In genomic region chr17:73882590-73882989, GRCh38 we compare ENCODE assay signal across 31 cellular contexts.
"Had no signal": no experiment of that assay in that cellular context is flagged by ENCODE, and none has a peak within 500 bp of the region (broad histone marks: within the 10 kb centered on the region; RNA-seq: fewer than 3 reads in every experiment).

No MANE protein-coding gene starts in this region.

- H3K4me1 Mint-ChIP-seq: naive B cell; nephron progenitor cell; stimulated activated memory B cell treated with anti-CD40 and anti-IgM and Interleukin-4, amounts not matched to agents 10 μg/mL and 1 μg/mL and 100 μg/mL, for 72 hours had no signal

- H3K27ac ChIP-seq: ovary, parathyroid adenoma, psoas muscle, skin epidermis, spleen, suprapubic skin, testis, tibial artery, transverse colon, upper lobe of right lung, uterus had no signal

- H3K27ac Mint-ChIP-seq: natural killer cell treated with Interleukin-12 subunit alpha and Interleukin-12 subunit beta and Interleukin-15 and Interleukin-18, amount 100 ng/mL, for 72 hours; nephron progenitor cell; progenitor cell of endocrine pancreas; stimulated activated memory B cell treated with anti-CD40 and anti-IgM and Interleukin-4, amounts not matched to agents 10 μg/mL and 1 μg/mL and 100 μg/mL, for 72 hours; stimulated activated naive CD8-positive, alpha-beta T cell treated with anti-CD3 and anti-CD28 coated beads, Interleukin-15, Interleukin-2, amounts not matched to agents 100 ng/mL and 50 ng/mL, for 24 hours; type B pancreatic cell had no signal

- H3K9ac ChIP-seq: parathyroid adenoma had no signal

- H3K9me3 Mint-ChIP-seq: naive B cell; naive thymus-derived CD8-positive, alpha-beta T cell; natural killer cell treated with Interleukin-12 subunit alpha and Interleukin-12 subunit beta and Interleukin-15 and Interleukin-18, amount 100 ng/mL, for 72 hours; nephron progenitor cell; neural crest cell; stimulated activated memory B cell treated with anti-CD40 and anti-IgM and Interleukin-4, amounts not matched to agents 10 μg/mL and 1 μg/mL and 100 μg/mL, for 72 hours; stimulated activated naive CD8-positive, alpha-beta T cell treated with anti-CD3 and anti-CD28 coated beads, Interleukin-15, Interleukin-2, amounts not matched to agents 100 ng/mL and 50 ng/mL, for 24 hours; type B pancreatic cell had no signal

- H3K79me2 ChIP-seq: parathyroid adenoma had no signal

- H3K4me2 ChIP-seq: smooth muscle cell had no signal

- H3K27me3 ChIP-seq: ovary, testis, uterus had no signal

- H2AFZ ChIP-seq: parathyroid adenoma had no signal

- H3K36me3 Mint-ChIP-seq: naive B cell; naive thymus-derived CD8-positive, alpha-beta T cell; natural killer cell treated with Interleukin-12 subunit alpha and Interleukin-12 subunit beta and Interleukin-15 and Interleukin-18, amount 100 ng/mL, for 72 hours; stimulated activated memory B cell treated with anti-CD40 and anti-IgM and Interleukin-4, amounts not matched to agents 10 μg/mL and 1 μg/mL and 100 μg/mL, for 72 hours; type B pancreatic cell had no signal

- H3K4me1 ChIP-seq: parathyroid adenoma, psoas muscle, spleen, suprapubic skin, testis, tibial artery, transverse colon, upper lobe of right lung, uterus had no signal

- H3K9me3 ChIP-seq: ovary, psoas muscle, spleen, suprapubic skin, testis, tibial artery, transverse colon, upper lobe of right lung, uterus had no signal

- DNase-seq: naive B cell; naive thymus-derived CD8-positive, alpha-beta T cell; nephron progenitor cell; occipital lobe; ovary; psoas muscle; right cardiac atrium; spleen; stimulated activated CD4-positive, alpha-beta T cell treated with anti-CD3 and anti-CD28 coated beads, Interleukin-12 subunit alpha, Interleukin-12 subunit beta, amount 100 ng/mL, for 4 hours; stimulated activated CD4-positive, alpha-beta T cell treated with anti-CD3 and anti-CD28 coated beads, Interleukin-1b, Interleukin-23, amount 100 ng/mL, for 48 hours; stimulated activated CD4-positive, alpha-beta T cell treated with anti-CD3 and anti-CD28 coated beads, Interleukin-4, amount 100 ng/mL, for 1 hour; stimulated activated CD4-positive, alpha-beta T cell treated with anti-CD3 and anti-CD28 coated beads, Interleukin-4, amount 100 ng/mL, for 4 hours; stimulated activated CD8-positive, alpha-beta memory T cell treated with anti-CD3 and anti-CD28 coated beads, Interleukin-4, amount 100 ng/mL, for 48 hours; stimulated activated naive CD4-positive, alpha-beta T cell; substantia nigra; testis; tibial artery; transverse colon; upper lobe of right lung; uterus had no signal

- H3K4me3 Mint-ChIP-seq: naive B cell; naive thymus-derived CD8-positive, alpha-beta T cell; natural killer cell treated with Interleukin-12 subunit alpha and Interleukin-12 subunit beta and Interleukin-15 and Interleukin-18, amount 100 ng/mL, for 72 hours; nephron progenitor cell; neural crest cell; stimulated activated memory B cell treated with anti-CD40 and anti-IgM and Interleukin-4, amounts not matched to agents 10 μg/mL and 1 μg/mL and 100 μg/mL, for 72 hours; stimulated activated naive CD8-positive, alpha-beta T cell treated with anti-CD3 and anti-CD28 coated beads, Interleukin-15, Interleukin-2, amounts not matched to agents 100 ng/mL and 50 ng/mL, for 24 hours; type B pancreatic cell had no signal

- H3K27me3 Mint-ChIP-seq: stimulated activated naive CD8-positive, alpha-beta T cell treated with anti-CD3 and anti-CD28 coated beads, Interleukin-15, Interleukin-2, amounts not matched to agents 100 ng/mL and 50 ng/mL, for 24 hours had no signal

- H3K36me3 ChIP-seq: ovary, spleen, suprapubic skin, tibial artery, transverse colon, upper lobe of right lung, uterus had no signal

- ATAC-seq: naive thymus-derived CD8-positive, alpha-beta T cell; natural killer cell treated with Interleukin-12 subunit alpha and Interleukin-12 subunit beta and Interleukin-15 and Interleukin-18, amount 100 ng/mL, for 72 hours; psoas muscle; right cardiac atrium; sciatic nerve; stimulated activated memory B cell treated with anti-CD40 and anti-IgM and Interleukin-4, amounts not matched to agents 10 μg/mL and 1 μg/mL and 100 μg/mL, for 72 hours; upper lobe of right lung had no signal

- H3K4me3 ChIP-seq: ovary, psoas muscle, skin epidermis, smooth muscle cell, spleen, suprapubic skin, testis, tibial artery, transverse colon, upper lobe of right lung, uterus had no signal
